Comparison of ENCODE assay signal across 30 cellular contexts in the genomic region with DNA sequence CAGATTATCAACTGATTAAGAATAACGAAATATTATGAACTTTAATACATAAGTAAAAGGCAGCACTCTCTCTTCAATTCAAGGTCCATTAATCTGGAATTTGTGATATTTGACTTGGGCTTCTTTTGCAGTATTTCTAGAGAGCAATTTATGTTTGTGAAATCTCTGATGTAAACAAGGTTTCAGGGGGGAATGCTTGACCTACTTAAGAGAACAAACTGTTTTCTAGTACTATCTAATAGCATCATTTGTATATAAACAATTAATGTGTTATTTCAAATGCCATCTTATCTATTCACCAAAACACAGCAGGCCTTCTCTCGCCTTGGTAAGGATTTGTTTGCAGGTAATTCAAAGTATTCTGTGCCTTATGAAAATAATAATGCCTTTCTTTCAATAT.
"Had no signal": no experiment of that assay in that cellular context is flagged by ENCODE, and none has a peak within 500 bp of the region (broad histone marks: within the 10 kb centered on the region; RNA-seq: fewer than 3 reads in every experiment).

No MANE protein-coding gene starts in this region.

- H3K36me3 ChIP-seq: esophagus muscularis mucosa, WERI-Rb-1 had no signal

- DNase-seq: activated B cell treated with CpG ODN at 0.5 μM for 24 hours; activated CD4-positive, alpha-beta T cell treated with anti-CD3 and anti-CD28 coated beads for 48 hours; activated CD4-positive, alpha-beta T cell treated with anti-CD3 and anti-CD28 coated beads, Interleukin-2, amount 50 U/mL, for 1 hour; activated CD4-positive, alpha-beta T cell treated with anti-CD3 and anti-CD28 coated beads, Interleukin-2, amount 50 U/mL, for 48 hours; activated CD8-positive, alpha-beta memory T cell treated with anti-CD3 and anti-CD28 coated beads for 24 hours; activated CD8-positive, alpha-beta T cell treated with anti-CD3 and anti-CD28 coated beads for 36 hours; activated effector memory CD4-positive, alpha-beta T cell treated with Interleukin-2 at 50 U/mL for 16 hours; activated gamma-delta T cell treated with Interleukin-2 at 50 U/mL for 16 hours; activated naive CD4-positive, alpha-beta T cell treated with anti-CD3 and anti-CD28 coated beads, Interleukin-2, amount 50 U/mL, for 16 hours; activated naive CD4-positive, alpha-beta T cell treated with Interleukin-2 at 50 U/mL for 16 hours; activated T-cell treated with anti-CD3 and anti-CD28 coated beads, Interleukin-2, amount 50 U/mL, for 4 hours; amygdala; aorta; body of pancreas; central memory CD4-positive, alpha-beta T cell; cerebellar nuclear complex; dorsolateral prefrontal cortex; effector memory CD4-positive, alpha-beta T cell; endodermal cell; erythroblast; foreskin fibroblast; T-helper 1 cell; T-helper 17 cell; WERI-Rb-1 had no signal

- H3K4me3 ChIP-seq: body of pancreas, coronary artery, dorsolateral prefrontal cortex, esophagus muscularis mucosa had no signal

- ATAC-seq: activated CD4-positive, CD25-positive, alpha-beta regulatory T cell treated with anti-CD3 and anti-CD28 coated beads, Interleukin-2, amount 50 U/mL, for 24 hours; activated CD8-positive, alpha-beta T cell treated with anti-CD3 and anti-CD28 coated beads for 36 hours; activated T-cell treated with anti-CD3 and anti-CD28 coated beads, Interleukin-2, amount 50 U/mL, for 4 hours; activated T-helper 17 cell treated with anti-CD3 and anti-CD28 coated beads, Interleukin-2, amount 50 U/mL, for 72 hours; body of pancreas; T-helper 17 cell had no signal

- H3K9me3 ChIP-seq: body of pancreas, esophagus muscularis mucosa had no signal

- FAIRE-seq: frontal cortex, TTC549 had no signal

- H3K27me3 ChIP-seq: body of pancreas, dorsolateral prefrontal cortex, esophagus muscularis mucosa had no signal

- H3K27ac ChIP-seq: body of pancreas, coronary artery, dorsolateral prefrontal cortex, esophagus muscularis mucosa, WERI-Rb-1 had no signal

- H3K4me1 ChIP-seq: body of pancreas, esophagus muscularis mucosa had no signal
